ENCODE assay signal across 1 cellular context in the genomic region with DNA sequence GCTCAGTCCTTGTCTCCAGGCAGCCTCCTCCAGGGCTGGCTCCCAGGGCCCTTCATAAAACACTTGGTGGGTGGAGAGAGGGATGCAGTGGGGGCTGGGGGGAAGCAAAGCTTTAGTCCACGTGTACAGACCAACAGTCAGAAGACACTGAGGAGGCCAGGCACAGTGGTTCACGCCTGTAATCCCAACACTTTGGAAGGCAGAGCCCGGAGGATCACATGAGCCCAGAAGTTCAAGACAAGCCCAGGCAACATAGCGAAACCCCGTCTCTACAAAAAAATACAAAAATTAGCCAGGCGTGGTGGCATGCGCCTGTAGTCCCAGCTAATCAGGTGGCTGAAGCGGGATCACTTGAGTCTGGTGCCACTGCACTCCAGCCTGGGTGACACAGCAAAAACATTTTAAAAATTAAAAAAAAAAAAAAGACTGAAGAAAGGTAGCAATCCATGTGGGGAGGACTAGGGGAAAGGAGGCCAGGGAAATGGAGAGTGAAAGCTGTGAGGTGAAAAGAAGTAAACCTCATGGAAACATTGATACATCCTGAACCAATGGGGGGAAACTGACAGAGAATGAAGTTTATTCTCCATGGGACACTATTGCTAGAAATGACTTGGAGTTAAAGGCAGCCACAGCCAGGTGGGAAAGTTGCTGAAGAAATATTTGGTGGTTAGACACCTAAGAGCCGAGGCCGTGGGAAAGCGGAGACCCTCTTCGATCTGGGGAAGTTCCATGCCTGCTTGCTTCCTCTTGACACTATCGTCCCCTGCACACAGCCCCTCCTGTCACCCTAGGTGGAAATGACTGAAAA.
A peak's percentile ranks its signal among the peaks of the same experiment; 100 is the strongest.
TF ChIP-seq lines count a peak whose summit lies in the region.

No MANE protein-coding gene starts in this region.

TF ChIP-seq in K562, 482 proteins besides CTCF, POLR2A, EP300 and RAD21 (continues in another document):
- TF ChIP-seq ZBTB40 (IDR thresholded peaks at IDR 0.05) (no peak), ZBTB40 (CRISPR knock-in tag; IDR thresholded peaks at IDR 0.05) (no peak), ARID1B (IDR thresholded peaks at IDR 0.05) (peak; percentile 25; the same call in 1 of the 2 replicates), ZNF224 (CRISPR knock-in tag; IDR thresholded peaks at IDR 0.05) (no peak), SETDB1 (IDR thresholded peaks at IDR 0.05; ENCODE audit: low read length) (no peak), CEBPZ (IDR thresholded peaks at IDR 0.05; ENCODE audit: borderline replicate concordance, low read depth, low read length) (no peak), ZBTB7A (IDR thresholded peaks at IDR 0.05; ENCODE audit: borderline replicate concordance, control insufficient read depth, low read depth, low read length) (peak; percentile 60; the same call in 1 of the 2 replicates), KDM2B (CRISPR knock-in tag; IDR thresholded peaks at IDR 0.05) (0 out of 2 replicates have a peak, but pooled peaks have one; percentile 55), SRF (CRISPR knock-in tag; IDR thresholded peaks at IDR 0.05) (no peak), NFRKB (IDR thresholded peaks at IDR 0.05; ENCODE audit: low read depth) (peak; percentile 82), HDGF (IDR thresholded peaks at IDR 0.05) (peak; percentile 29; the same call in 1 of the 2 replicates), MAFF (IDR thresholded peaks at IDR 0.05; ENCODE audit: low read length) (peak; percentile 73), CREM (IDR thresholded peaks at IDR 0.05; ENCODE audit: low read depth) (no peak), ZNF239 (CRISPR knock-in tag; IDR thresholded peaks at IDR 0.05) (no peak; the same call in 1 of the 2 replicates), TBP (optimal IDR thresholded peaks at IDR 0.05; ENCODE audit: low read depth, low read length) (no peak), KHSRP (IDR thresholded peaks at IDR 0.05) (no peak), CBFA2T3 (IDR thresholded peaks at IDR 0.05) (0 out of 2 replicates have a peak, but pooled peaks have one; percentile 7), REST (CRISPR knock-in tag; IDR thresholded peaks at IDR 0.05; ENCODE audit: low read depth) (0 out of 2 replicates have a peak, but pooled peaks have one; percentile 46), NRF1 (conservative IDR thresholded peaks at IDR 0.05 in 1 of 2, IDR thresholded peaks at IDR 0.05 in 1 of 2) (0 out of 4 replicates have a peak, but pooled peaks of 1 of the 2 experiments have one; percentile 5), SMARCE1 (IDR thresholded peaks at IDR 0.05) (peak; percentile 9; the same call in 1 of the 2 replicates), HDAC1 (IDR thresholded peaks at IDR 0.05) (0 out of 4 replicates have a peak, but pooled peaks of 1 of the 2 experiments have one; percentile 17), MAFG (tag; conservative IDR thresholded peaks at IDR 0.05) (peak; percentile 94), ZFX (CRISPR knock-in tag; IDR thresholded peaks at IDR 0.05) (0 out of 2 replicates have a peak, but pooled peaks have one; percentile 15), ARNT (IDR thresholded peaks at IDR 0.05) (0 out of 4 replicates have a peak, but pooled peaks of 1 of the 2 experiments have one; percentile 44), CUX1 (CRISPR knock-in tag; IDR thresholded peaks at IDR 0.05) (peak; percentile 70; the same call in 1 of the 2 replicates), NR4A1 (CRISPR knock-in tag; IDR thresholded peaks at IDR 0.05) (0 out of 2 replicates have a peak, but pooled peaks have one; percentile 22), NR4A1 (tag; IDR thresholded peaks at IDR 0.05) (peak; percentile 78), ZNF311 (CRISPR knock-in tag; IDR thresholded peaks at IDR 0.05) (peak; percentile 24; the same call in 1 of the 2 replicates)
- TF ChIP-seq, protein P1, sequence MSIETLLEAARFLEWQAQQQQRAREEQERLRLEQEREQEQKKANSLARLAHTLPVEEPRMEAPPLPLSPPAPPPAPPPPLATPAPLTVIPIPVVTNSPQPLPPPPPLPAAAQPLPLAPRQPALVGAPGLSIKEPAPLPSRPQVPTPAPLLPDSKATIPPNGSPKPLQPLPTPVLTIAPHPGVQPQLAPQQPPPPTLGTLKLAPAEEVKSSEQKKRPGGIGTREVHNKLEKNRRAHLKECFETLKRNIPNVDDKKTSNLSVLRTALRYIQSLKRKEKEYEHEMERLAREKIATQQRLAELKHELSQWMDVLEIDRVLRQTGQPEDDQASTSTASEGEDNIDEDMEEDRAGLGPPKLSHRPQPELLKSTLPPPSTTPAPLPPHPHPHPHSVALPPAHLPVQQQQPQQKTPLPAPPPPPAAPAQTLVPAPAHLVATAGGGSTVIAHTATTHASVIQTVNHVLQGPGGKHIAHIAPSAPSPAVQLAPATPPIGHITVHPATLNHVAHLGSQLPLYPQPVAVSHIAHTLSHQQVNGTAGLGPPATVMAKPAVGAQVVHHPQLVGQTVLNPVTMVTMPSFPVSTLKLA (conservative IDR thresholded peaks at IDR 0.05), result 0 out of 4 replicates have a peak, but pooled peaks of 1 of the 2 experiments have one; percentile 19
